In genomic region chr6:82711992-82712788, GRCh38 we compare ENCODE assay signal across 12 cellular contexts.
DNase-seq lines count a peak whose midpoint lies in the region; ATAC-seq and TF ChIP-seq lines count a peak whose summit lies in the region.
"Had no signal": no experiment of that assay in that cellular context is flagged by ENCODE, and none has a peak within 500 bp of the region (broad histone marks: within the 10 kb centered on the region; RNA-seq: fewer than 3 reads in every experiment).

No MANE protein-coding gene starts in this region.

- no peaks in the 10 kb centered on the region for H3K27me3 ChIP-seq in psoas muscle (ENCODE audit: insufficient read depth in 3 of 3, low read length in 2 of 3)

- DNase-seq in GM12864 (ENCODE audit: low read depth) (no peak), globus pallidus (ENCODE audit: low spot score) (peak; percentile 61), psoas muscle (peak; percentile 51 to 57), dedifferentiated amniotic fluid mesenchymal stem cell (ENCODE audit: extremely low spot score) (no peak), T-helper 2 cell (no peak), progenitor cell of endocrine pancreas (ENCODE audit: low spot score, unreplicated experiment) (no peak), T-helper 1 cell (no peak)
- DNase-seq: activated CD8-positive, alpha-beta memory T cell treated with anti-CD3 and anti-CD28 coated beads, Interleukin-2, amount 10 ng/mL, durations not matched to agents 7 days and 5 days; activated naive CD8-positive, alpha-beta T cell treated with anti-CD3 and anti-CD28 coated beads, Interleukin-2, amount 50 U/mL, for 24 hours; CD4-positive, CD25-positive, alpha-beta regulatory T cell; PC-9 had no signal

- WGBS in psoas muscle, 3 donors: 46 to 54% (median 49%) methylated on average over 4 of the region's 4 CpGs

- H3K4me1 Mint-ChIP-seq in progenitor cell of endocrine pancreas (ENCODE audit: low read depth): no peaks in the 10 kb centered on the region
- H3K4me1 Mint-ChIP-seq: activated CD8-positive, alpha-beta memory T cell treated with anti-CD3 and anti-CD28 coated beads, Interleukin-2, amount 10 ng/mL, durations not matched to agents 7 days and 5 days; activated naive CD8-positive, alpha-beta T cell treated with anti-CD3 and anti-CD28 coated beads, Interleukin-2, amount 50 U/mL, for 24 hours; CD4-positive, CD25-positive, alpha-beta regulatory T cell had no signal

- peak overlapping the region; percentile 0 for H3K27ac ChIP-seq in angular gyrus (ENCODE audit: low read depth, low read length)
- no peak overlapping the region for H3K27ac ChIP-seq in psoas muscle
- H3K27ac ChIP-seq: PC-9 had no signal

- no peak overlapping the region for H3K27ac Mint-ChIP-seq in progenitor cell of endocrine pancreas
- H3K27ac Mint-ChIP-seq: activated CD8-positive, alpha-beta memory T cell treated with anti-CD3 and anti-CD28 coated beads, Interleukin-2, amount 10 ng/mL, durations not matched to agents 7 days and 5 days; activated naive CD8-positive, alpha-beta T cell treated with anti-CD3 and anti-CD28 coated beads, Interleukin-2, amount 50 U/mL, for 24 hours; CD4-positive, CD25-positive, alpha-beta regulatory T cell had no signal

- H3K36me3 ChIP-seq in psoas muscle (ENCODE audit: insufficient read depth in 1 of 2, low read depth in 1 of 2): no peaks in the 10 kb centered on the region

- peaks cover 14% of the 10 kb centered on the region for H3K9me3 Mint-ChIP-seq in progenitor cell of endocrine pancreas (ENCODE audit: low read depth)

- H3K27me3 Mint-ChIP-seq in progenitor cell of endocrine pancreas: no peaks in the 10 kb centered on the region
- H3K27me3 Mint-ChIP-seq: activated CD8-positive, alpha-beta memory T cell treated with anti-CD3 and anti-CD28 coated beads, Interleukin-2, amount 10 ng/mL, durations not matched to agents 7 days and 5 days; CD4-positive, CD25-positive, alpha-beta regulatory T cell had no signal

- H3K9me3 ChIP-seq in psoas muscle: peaks cover 6% of the 10 kb centered on the region

- intact Hi-C loops in psoas muscle (cut with DNase I): no loop called here

- H3K4me3 Mint-ChIP-seq in progenitor cell of endocrine pancreas (ENCODE audit: low read depth): no peak overlapping the region
- H3K4me3 Mint-ChIP-seq: activated CD8-positive, alpha-beta memory T cell treated with anti-CD3 and anti-CD28 coated beads, Interleukin-2, amount 10 ng/mL, durations not matched to agents 7 days and 5 days; activated naive CD8-positive, alpha-beta T cell treated with anti-CD3 and anti-CD28 coated beads, Interleukin-2, amount 50 U/mL, for 24 hours; CD4-positive, CD25-positive, alpha-beta regulatory T cell had no signal

- H3K4me3 ChIP-seq in GM12864 (ENCODE audit: low read depth, low read length): no peak overlapping the region
- H3K4me3 ChIP-seq in psoas muscle: no peak overlapping the region
- H3K4me3 ChIP-seq: PC-9 had no signal

- peak in 3 of 4 donors; percentile 37 to 71 (median 61) for ATAC-seq in psoas muscle
- ATAC-seq: activated CD8-positive, alpha-beta memory T cell treated with anti-CD3 and anti-CD28 coated beads, Interleukin-2, amount 10 ng/mL, durations not matched to agents 7 days and 5 days; activated naive CD8-positive, alpha-beta T cell treated with anti-CD3 and anti-CD28 coated beads, Interleukin-2, amount 50 U/mL, for 24 hours had no signal

- peaks cover 3% of the 10 kb centered on the region for H3K36me3 Mint-ChIP-seq in progenitor cell of endocrine pancreas (ENCODE audit: insufficient read depth)
- H3K36me3 Mint-ChIP-seq: activated CD8-positive, alpha-beta memory T cell treated with anti-CD3 and anti-CD28 coated beads, Interleukin-2, amount 10 ng/mL, durations not matched to agents 7 days and 5 days; CD4-positive, CD25-positive, alpha-beta regulatory T cell had no signal

- no peaks in the 10 kb centered on the region for H3K4me1 ChIP-seq in psoas muscle

- TF ChIP-seq CTCF in GM12864 (IDR thresholded peaks at IDR 0.05; ENCODE audit: low read depth, low read length, missing control alignments): peak; percentile 6
- no peak for TF ChIP-seq CTCF in psoas muscle (IDR thresholded peaks at IDR 0.05)
- no peak for TF ChIP-seq CTCF in progenitor cell of endocrine pancreas (IDR thresholded peaks at IDR 0.05; ENCODE audit: unreplicated experiment)

Comparison
In these comparisons a context has a peak if more than half of its experiments do, and no peak if none do; other contexts are left out.
1. DNase-seq: peak in globus pallidus (single experiment) and psoas muscle (2 of 2); none in GM12864 (single experiment), dedifferentiated amniotic fluid mesenchymal stem cell (single experiment), T-helper 2 cell (0 of 5), progenitor cell of endocrine pancreas (single experiment) and T-helper 1 cell (0 of 5).